ENCODE assay signal across 2 cellular contexts in genomic region chr6:112106026-112106425, GRCh38.
ATAC-seq and TF ChIP-seq lines count a peak whose summit lies in the region.
"Not testable (repeated sequence)": the region's sequence is repeated elsewhere in the genome, so short reads cannot be mapped to it uniquely, and the experiment has no call there.

No MANE protein-coding gene starts in this region.

- CTCF ChIA-PET in HEK293 (lab: Yijun Ruan, JAX), result not testable (repeated sequence)

- H3K4me1 ChIP-seq in HEK293 (ENCODE audit: control insufficient read depth, insufficient read depth, low read length), result not testable (repeated sequence)

- not testable (repeated sequence) for H3K36me3 ChIP-seq in HEK293 (ENCODE audit: control insufficient read depth in 2 of 2, insufficient read depth in 1 of 2, low read length in 2 of 2)

- H3K9me3 ChIP-seq in HEK293 (ENCODE audit: control insufficient read depth, insufficient read depth, low read depth, low read length), result not testable (repeated sequence)

- POLR2A ChIA-PET in HEK293 (lab: Yijun Ruan, JAX), result not testable (repeated sequence)

- H3K4me3 ChIP-seq in HEK293 (ENCODE audit: low read depth, low read length), result not testable (repeated sequence)

- not testable (repeated sequence) for ATAC-seq in SK-N-SH treated with all-trans-retinoic acid at 6 μM for 48 hours

- H3K27ac ChIP-seq in HEK293 (ENCODE audit: extremely low read depth, low read depth, low read length), result not testable (repeated sequence)

- not testable (repeated sequence) for TF ChIP-seq CTCF in HEK293 (tag by site-specific recombination; IDR thresholded peaks at IDR 0.05)

TF ChIP-seq in HEK293, 187 proteins besides CTCF, POLR2A, EP300 and RAD21:
- TF ChIP-seq ZNF280D (tag by site-specific recombination; IDR thresholded peaks at IDR 0.05) (peak; percentile 38; the same call in 1 of the 2 replicates), ZNF146 (tag by site-specific recombination; IDR thresholded peaks at IDR 0.05) (peak; percentile 96), ZNF580 (tag by site-specific recombination; IDR thresholded peaks at IDR 0.05) (peak; percentile 69; the same call in 1 of the 2 replicates)

TF ChIP-seq in SK-N-SH treated with all-trans-retinoic acid at 6 μM for 48 hours, 23 proteins besides CTCF, POLR2A, EP300 and RAD21:
- 0 out of 2 replicates have a peak, but pooled peaks have one; percentile 40 for TF ChIP-seq ZNF8 (CRISPR knock-in tag; IDR thresholded peaks at IDR 0.05)
